ENCODE assay signal across 23 cellular contexts in the genomic region with DNA sequence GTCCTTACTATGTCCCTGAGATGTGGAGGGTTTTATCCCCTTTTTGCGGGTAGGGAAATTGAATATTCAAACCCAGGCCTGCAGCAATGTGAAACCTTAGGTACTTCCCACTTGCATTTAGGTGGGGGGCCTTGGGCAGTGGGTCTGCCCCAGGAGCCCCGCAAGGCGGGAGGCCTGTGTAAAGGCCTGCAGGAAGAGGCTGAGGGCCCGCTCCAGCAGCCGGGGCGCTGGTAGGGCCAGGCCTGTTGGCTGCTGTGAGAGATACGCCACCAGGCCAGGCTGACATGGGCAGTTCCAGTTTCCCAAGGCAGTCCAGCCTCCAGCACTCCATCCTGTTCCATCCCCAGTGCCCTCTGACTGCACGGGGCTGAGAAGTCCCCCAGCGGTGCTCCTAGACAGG.
"Had no signal": no experiment of that assay in that cellular context is flagged by ENCODE, and none has a peak within 500 bp of the region (broad histone marks: within the 10 kb centered on the region; RNA-seq: fewer than 3 reads in every experiment).

No MANE protein-coding gene starts in this region.

- H3K36me3 ChIP-seq: heart left ventricle, left lung had no signal

- FAIRE-seq: colon, frontal cortex had no signal

- ATAC-seq: foreskin keratinocyte; gastroesophageal sphincter; left cardiac atrium; left lung; left ventricle myocardium superior; naive thymus-derived CD4-positive, alpha-beta T cell had no signal

- H3K27ac ChIP-seq: coronary artery, esophagus muscularis mucosa, foreskin keratinocyte, gastroesophageal sphincter, heart left ventricle, hepatocyte, left lung had no signal

- H3K9me3 ChIP-seq: esophagus muscularis mucosa, gastroesophageal sphincter, heart left ventricle, left lung had no signal

- H3K27me3 ChIP-seq: dorsolateral prefrontal cortex, esophagus muscularis mucosa, foreskin keratinocyte, gastroesophageal sphincter, heart left ventricle, hepatocyte, left lung had no signal

- H3K4me1 ChIP-seq: foreskin keratinocyte, left lung had no signal

- H3K4me3 ChIP-seq: coronary artery, dorsolateral prefrontal cortex, esophagus muscularis mucosa, gastroesophageal sphincter, heart left ventricle, hepatocyte, left lung, lung had no signal

- DNase-seq: dermis blood vessel endothelial cell; dorsolateral prefrontal cortex; effector CD4-positive, alpha-beta T cell; effector memory CD4-positive, alpha-beta T cell; foreskin keratinocyte; heart left ventricle; hypothalamus; immature natural killer cell; islet precursor cell; left cardiac atrium; left lung; left ventricle myocardium superior; mammary epithelial cell; mesendoderm; midbrain; naive thymus-derived CD4-positive, alpha-beta T cell had no signal
